8 cellular contexts compared by ENCODE assay signal in genomic region chr4:90127223-90127705, GRCh38. TPM values are rescaled to one million over a fixed set of nuclear protein-coding genes. Genes with fewer than 3 reads are reported as not detected.
DNase-seq lines count a peak whose midpoint lies in the region; ATAC-seq, FAIRE-seq and TF ChIP-seq lines count a peak whose summit lies in the region.

CCSER1 (plus strand) TSS chr4:90127394.

- TF ChIP-seq CTCF in WERI-Rb-1 (IDR thresholded peaks at IDR 0.05; ENCODE audit: low read depth, low read length): no peak

- no peaks in the 10 kb centered on the region for H3K9me3 ChIP-seq in WERI-Rb-1 (ENCODE audit: severe bottlenecking)

- TF ChIP-seq POLR2A in GM12892 (IDR thresholded peaks at IDR 0.05; ENCODE audit: low read depth, low read length): peak; percentile 92

- ATAC-seq in HG02571 (IDR thresholded peaks at IDR 0.05; ENCODE audit: unreplicated experiment) (peak; percentile 67), left lobe of liver (peak; percentile 84)

- no peaks in the 10 kb centered on the region for H3K27me3 ChIP-seq in WERI-Rb-1 (ENCODE audit: insufficient read depth, low read depth, severe bottlenecking)

- FAIRE-seq in GM12892 (lab: Jason Lieb, UNC): peak; percentile 93

- DNase-seq in GM12892 (ENCODE audit: insufficient read length): no peak
- peak; percentile 63 for DNase-seq in NCI-H1436 treated with DMSO at 0.1 percent for 48 hours (lab: John Stamatoyannopoulos, UW)
- DNase-seq in WERI-Rb-1: peak; percentile 92
- peak; percentile 7 for DNase-seq in cortex of kidney (lab: John Stamatoyannopoulos, UW)
- DNase-seq in left lobe of liver (ENCODE audit: low spot score): peak; percentile 54
- peak; percentile 29 to 57 for DNase-seq in stimulated activated CD4-positive, alpha-beta T cell treated with anti-CD3 and anti-CD28 coated beads, Interleukin-2, amount 100 ng/mL, for 24 hours
- no peak for DNase-seq in NCI-H2171 treated with DMSO at 0.1 percent for 48 hours (lab: John Stamatoyannopoulos, UW)

- H3K4me3 ChIP-seq in WERI-Rb-1 (ENCODE audit: low read depth, low read length): peak within 1 kb of the TSS; percentile 82

- H3K36me3 ChIP-seq in WERI-Rb-1: no peaks in the 10 kb centered on the region

- peak within 1 kb of the TSS; percentile 78 for H3K27ac ChIP-seq in WERI-Rb-1

RNA-seq across cellular contexts. Expression of gene CCSER1, which starts in this region (rescaled TPM):
- polyA plus RNA-seq in GM12892 (2012; ENCODE audit: missing spikeins): 0.91 TPM
- 0.23 TPM for total RNA-seq in left lobe of liver

Comparison
In these comparisons a context has a peak if more than half of its experiments do, and no peak if none do; other contexts are left out.
1. Peak in DNase-seq and ATAC-seq in left lobe of liver; RNA of the gene not detected or under 1 TPM.
2. DNase-seq: peak in NCI-H1436 treated with DMSO at 0.1 percent for 48 hours (single experiment), WERI-Rb-1 (single experiment), cortex of kidney (single experiment) and stimulated activated CD4-positive, alpha-beta T cell treated with anti-CD3 and anti-CD28 coated beads, Interleukin-2, amount 100 ng/mL, for 24 hours (2 of 2); none in GM12892 (single experiment) and NCI-H2171 treated with DMSO at 0.1 percent for 48 hours (single experiment).